Comparison of ENCODE assay signal across 24 cellular contexts in the genomic region with DNA sequence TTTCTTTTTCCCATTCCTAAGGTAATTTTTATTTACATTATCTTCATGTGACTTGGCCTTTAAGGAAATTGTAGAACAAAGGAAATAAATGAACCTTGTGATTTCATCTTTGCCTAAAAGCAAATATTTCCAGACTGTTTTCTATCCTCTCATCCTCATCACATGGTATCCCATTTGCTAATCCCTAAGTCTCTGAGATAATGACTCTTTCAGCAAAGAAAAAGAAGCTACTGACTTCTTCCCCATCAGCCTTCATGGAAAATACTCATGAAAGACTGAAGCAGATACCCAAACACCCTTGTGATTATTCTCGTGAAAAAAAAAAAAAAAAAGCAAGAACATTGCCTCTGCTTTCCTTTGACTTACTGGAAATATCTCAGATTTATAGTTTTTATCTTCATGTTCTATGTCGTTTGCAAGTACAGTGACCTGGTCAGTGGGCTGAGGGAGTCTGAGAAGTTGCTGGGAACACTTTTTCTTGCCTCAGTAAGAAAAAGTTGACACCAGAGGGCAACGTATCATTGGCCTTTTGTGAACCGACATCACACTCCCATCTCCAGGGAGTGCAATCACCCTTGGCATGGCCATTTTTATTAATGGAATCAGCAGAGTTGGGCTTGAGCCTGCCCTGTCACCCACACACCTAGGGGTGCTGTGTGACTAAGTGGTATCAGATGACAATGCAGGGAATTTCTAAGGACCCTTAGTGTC.
A peak's percentile ranks its signal among the peaks of the same experiment; 100 is the strongest.
DNase-seq lines count a peak whose midpoint lies in the region; ATAC-seq and TF ChIP-seq lines count a peak whose summit lies in the region.
"Had no signal": no experiment of that assay in that cellular context is flagged by ENCODE, and none has a peak within 500 bp of the region (broad histone marks: within the 10 kb centered on the region; RNA-seq: fewer than 3 reads in every experiment).

No MANE protein-coding gene starts in this region.

- H3K36me3 ChIP-seq in RWPE2 (ENCODE audit: low read depth) (no peaks in the 10 kb centered on the region), neural progenitor cell (no peaks in the 10 kb centered on the region)
- H3K36me3 ChIP-seq: adrenal gland, upper lobe of left lung had no signal

- H4K91ac ChIP-seq in H9 (ENCODE audit: insufficient read length, low read depth, low read length), result no peak overlapping the region

- H3K27me3 ChIP-seq in H9 (ENCODE audit: insufficient read depth, low read length) (no peaks in the 10 kb centered on the region), RWPE2 (ENCODE audit: insufficient read depth, poor library complexity, severe bottlenecking) (no peaks in the 10 kb centered on the region), neural progenitor cell (no peaks in the 10 kb centered on the region)
- H3K27me3 ChIP-seq: adrenal gland, upper lobe of left lung had no signal

- H3K27ac ChIP-seq in H9 (ENCODE audit: insufficient read length, low read depth, low read length), result no peak overlapping the region
- H3K27ac ChIP-seq in RWPE2 (ENCODE audit: poor library complexity, severe bottlenecking), result no peak overlapping the region
- no peak overlapping the region for H3K27ac ChIP-seq in neural progenitor cell
- H3K27ac ChIP-seq in RWPE1, result no peak overlapping the region
- H3K27ac ChIP-seq: adrenal gland, KMS-11, upper lobe of left lung had no signal

- H4K5ac ChIP-seq in H9 (ENCODE audit: insufficient read length, low read depth, low read length), result no peak overlapping the region

- no peak overlapping the region for H3K4ac ChIP-seq in H9 (ENCODE audit: low read depth, low read length)

- H3K56ac ChIP-seq in H9 (ENCODE audit: insufficient read length, low read depth, low read length), result no peak overlapping the region

- H3K27ac Mint-ChIP-seq in H9, result no peak overlapping the region
- H3K27ac Mint-ChIP-seq in neural progenitor cell, result no peak overlapping the region
- H3K27ac Mint-ChIP-seq: activated CD4-positive, alpha-beta T cell treated with anti-CD3 and anti-CD28 coated beads for 36 hours; brain; CD4-positive, alpha-beta T cell; T-cell had no signal

- H3K23ac ChIP-seq in H9 (ENCODE audit: insufficient read length, low read depth, low read length), result no peak overlapping the region

- no peak overlapping the region for H3K4me3 Mint-ChIP-seq in H9
- H3K4me3 Mint-ChIP-seq in neural progenitor cell, result no peak overlapping the region
- H3K4me3 Mint-ChIP-seq: activated CD4-positive, alpha-beta T cell treated with anti-CD3 and anti-CD28 coated beads for 36 hours; brain; CD4-positive, alpha-beta T cell; T-cell had no signal

- no peak overlapping the region for H2AK5ac ChIP-seq in H9 (ENCODE audit: insufficient read length, low read length)

- H3K9ac ChIP-seq in H9 (ENCODE audit: extremely low read depth, insufficient read length, low read length) (no peak overlapping the region), neural progenitor cell (no peak overlapping the region)
- H3K9ac ChIP-seq: KMS-11 had no signal

- TF ChIP-seq CTCF in H9 (conservative IDR thresholded peaks at IDR 0.05), result peak; percentile 51
- TF ChIP-seq CTCF in RWPE2 (IDR thresholded peaks at IDR 0.05; ENCODE audit: poor library complexity, severe bottlenecking), result peak; percentile 8
- no peak for TF ChIP-seq CTCF in neural progenitor cell (IDR thresholded peaks at IDR 0.05)
- TF ChIP-seq CTCF in RWPE1 (conservative IDR thresholded peaks at IDR 0.05; ENCODE audit: low read depth), result no peak

- no peaks in the 10 kb centered on the region for H3K9me3 ChIP-seq in H9 (ENCODE audit: control insufficient read depth, low read depth, low read length)
- no peaks in the 10 kb centered on the region for H3K9me3 ChIP-seq in RWPE2 (ENCODE audit: severe bottlenecking)
- H3K9me3 ChIP-seq in neural progenitor cell (ENCODE audit: low read depth), result no peaks in the 10 kb centered on the region
- H3K9me3 ChIP-seq: adrenal gland, upper lobe of left lung had no signal

- CTCF ChIA-PET in RWPE1 (lab: Yijun Ruan, JAX), result no interaction called here

- H2BK20ac ChIP-seq in H9 (ENCODE audit: low read depth, low read length, poor library complexity, severe bottlenecking), result no peak overlapping the region

- H3K9me3 Mint-ChIP-seq in H9 (peaks cover 0 to 2% of the 10 kb centered on the region in 2 experiments; a peak in 2 of 5 replicates), neural progenitor cell (peaks cover 2% of the 10 kb centered on the region)
- H3K9me3 Mint-ChIP-seq: CD4-positive, alpha-beta T cell; T-cell had no signal

- no peak overlapping the region for H3T11ph ChIP-seq in H9 (ENCODE audit: low read length)

- no peaks in the 10 kb centered on the region for H3K23me2 ChIP-seq in H9 (ENCODE audit: insufficient read length, low read depth, low read length, poor library complexity, severe bottlenecking)

- H3K27me3 Mint-ChIP-seq in H9 (ENCODE audit: low read depth) (peaks cover 4% of the 10 kb centered on the region; the same call in 1 of the 2 replicates), neural progenitor cell (ENCODE audit: insufficient read depth, low read depth) (no peaks in the 10 kb centered on the region)

- peaks cover 11% of the 10 kb centered on the region for H3F3A ChIP-seq in neural progenitor cell (ENCODE audit: low read depth)

- H2BK15ac ChIP-seq in H9 (ENCODE audit: low read depth, low read length), result no peak overlapping the region

- H3K36me3 Mint-ChIP-seq in H9 (ENCODE audit: insufficient read depth in 1 of 3, low read depth in 3 of 3) (no peaks in the 10 kb centered on the region), neural progenitor cell (no peaks in the 10 kb centered on the region)
- H3K36me3 Mint-ChIP-seq: brain, T-cell had no signal

- H2BK12ac ChIP-seq in H9 (ENCODE audit: insufficient read length, low read depth, low read length), result no peak overlapping the region

- no peak overlapping the region for H3K4me3 ChIP-seq in RWPE2 (ENCODE audit: severe bottlenecking)
- H3K4me3 ChIP-seq in neural progenitor cell, result no peak overlapping the region
- H3K4me3 ChIP-seq: adrenal gland, upper lobe of left lung had no signal

- H3K4me1 Mint-ChIP-seq in H9 (peaks cover 11 to 19% of the 10 kb centered on the region in 2 experiments), neural progenitor cell (peaks cover 14% of the 10 kb centered on the region)
- H3K4me1 Mint-ChIP-seq: activated CD4-positive, alpha-beta T cell treated with anti-CD3 and anti-CD28 coated beads for 36 hours; T-cell had no signal

- no peak overlapping the region for H2BK5ac ChIP-seq in H9 (ENCODE audit: insufficient read length, low read length)

- DNase-seq in H9 (no peak), RWPE2 (ENCODE audit: low spot score) (no peak), foreskin melanocyte (peak; percentile 97), neural progenitor cell (ENCODE audit: low spot score) (peak; percentile 21), RWPE1 (ENCODE audit: low spot score) (no peak)
- DNase-seq in stimulated activated CD4-positive, alpha-beta T cell treated with anti-CD3 and anti-CD28 coated beads, Interleukin-1b, Interleukin-23, amount 100 ng/mL, for 48 hours, result no peak
- DNase-seq: activated CD4-positive, alpha-beta T cell treated with anti-CD3 and anti-CD28 coated beads for 36 hours; activated T-cell treated with anti-CD3 and anti-CD28 coated beads, Interleukin-2, amount 50 U/mL, for 1 hour; adrenal gland; CD4-positive, alpha-beta T cell; effector memory CD4-positive, alpha-beta T cell; GDM1; kidney glomerular epithelial cell; MV-4-11; NCI-H146; NCI-H526 treated with DMSO at 0.1 percent for 48 hours; OCI-M1; T-cell; upper lobe of left lung had no signal

- H4K20me1 ChIP-seq in H9 (ENCODE audit: control insufficient read depth, insufficient read depth, insufficient read length) (no peaks in the 10 kb centered on the region), neural progenitor cell (ENCODE audit: low read depth) (no peaks in the 10 kb centered on the region)

- no peak overlapping the region for H3K14ac ChIP-seq in H9 (ENCODE audit: insufficient read depth, low read length)

- ATAC-seq in RWPE2 (ENCODE audit: low read depth) (no peak), HG03571 (IDR thresholded peaks at IDR 0.05; ENCODE audit: unreplicated experiment) (no peak), GM19455 (IDR thresholded peaks at IDR 0.05; ENCODE audit: unreplicated experiment) (no peak)
- ATAC-seq: activated CD4-positive, alpha-beta T cell treated with anti-CD3 and anti-CD28 coated beads for 36 hours; Right ventricle myocardium inferior; T-cell had no signal

- H3K4me2 ChIP-seq in H9 (ENCODE audit: insufficient read depth, insufficient read length, low read length), result no peak overlapping the region
- no peak overlapping the region for H3K4me2 ChIP-seq in neural progenitor cell
- H3K4me2 ChIP-seq: KMS-11 had no signal

- no CpG with 5 or more reads among the region's 4 CpGs for WGBS in H9 (ENCODE audit: extremely low coverage, insufficient read length, low lambda C conversion rate)

- POLR2A ChIA-PET in RWPE1 (lab: Yijun Ruan, JAX; ENCODE audit: low non-redundant PET), result no interaction called here

- no peak overlapping the region for H2AFZ ChIP-seq in H9 (ENCODE audit: low read length)
- no peak overlapping the region for H2AFZ ChIP-seq in neural progenitor cell (replicated peaks)

- H3K4me1 ChIP-seq in H9 (ENCODE audit: insufficient read depth, low read length) (no peaks in the 10 kb centered on the region; the same call in 1 of the 2 replicates), RWPE2 (ENCODE audit: insufficient read depth, poor library complexity, severe bottlenecking) (no peaks in the 10 kb centered on the region), neural progenitor cell (peaks cover 14% of the 10 kb centered on the region)
- H3K4me1 ChIP-seq: adrenal gland, upper lobe of left lung had no signal

- H2BK120ac ChIP-seq in H9 (ENCODE audit: low read depth, low read length, poor library complexity, severe bottlenecking), result no peak overlapping the region

- H4K8ac ChIP-seq in H9 (replicated peaks; ENCODE audit: insufficient read length, low read depth, low read length), result no peak overlapping the region

- no peak overlapping the region for H3K18ac ChIP-seq in H9 (ENCODE audit: insufficient read length, low read depth, low read length)

- no peaks in the 10 kb centered on the region for H3K79me2 ChIP-seq in H9 (ENCODE audit: insufficient read depth, low read length)
- no peaks in the 10 kb centered on the region for H3K79me2 ChIP-seq in neural progenitor cell (ENCODE audit: low read depth)

- no peaks in the 10 kb centered on the region for H3K79me1 ChIP-seq in H9 (ENCODE audit: insufficient read depth, low read depth, low read length, poor library complexity, severe bottlenecking)

Comparison
In these comparisons a context has a peak if more than half of its experiments do, and no peak if none do; other contexts are left out.
1. DNase-seq: peak in foreskin melanocyte (single experiment) and neural progenitor cell (single experiment); none in H9 (single experiment), RWPE2 (single experiment), stimulated activated CD4-positive, alpha-beta T cell treated with anti-CD3 and anti-CD28 coated beads, Interleukin-1b, Interleukin-23, amount 100 ng/mL, for 48 hours (single experiment) and RWPE1 (single experiment).
2. CTCF ChIP-seq: peak in H9 (single experiment) and RWPE2 (single experiment); none in neural progenitor cell (single experiment) and RWPE1 (single experiment).